Comparison of ENCODE assay signal across 10 cellular contexts in genomic region chr7:129845972-129846327, GRCh38.
A peak's percentile ranks its signal among the peaks of the same experiment; 100 is the strongest.
DNase-seq lines count a peak whose midpoint lies in the region; ATAC-seq, FAIRE-seq and TF ChIP-seq lines count a peak whose summit lies in the region.
"Had no signal": no experiment of that assay in that cellular context is flagged by ENCODE, and none has a peak within 500 bp of the region (broad histone marks: within the 10 kb centered on the region; RNA-seq: fewer than 3 reads in every experiment).

No MANE protein-coding gene starts in this region.

- H3K4me3 ChIP-seq in SK-N-SH (ENCODE audit: low read depth in 2 of 2, low read length in 1 of 2) (no peak overlapping the region), kidney (ENCODE audit: low read length in 2 of 2) (no peak overlapping the region)

- H3F3A ChIP-seq in SK-N-SH (replicated peaks; ENCODE audit: insufficient read depth) = peaks cover 44% of the 10 kb centered on the region

- H3K9me3 Mint-ChIP-seq in stimulated activated naive CD8-positive, alpha-beta T cell treated with anti-CD3 and anti-CD28 coated beads, Interleukin-15, Interleukin-2, amounts not matched to agents 100 ng/mL and 50 ng/mL, for 24 hours = no peaks in the 10 kb centered on the region
- H3K9me3 Mint-ChIP-seq in stimulated activated naive CD8-positive, alpha-beta T cell treated with anti-CD3 and anti-CD28 coated beads, Interleukin-15, amount 100 ng/mL, for 72 hours = no peaks in the 10 kb centered on the region

- TF ChIP-seq RAD21 in SK-N-SH (IDR thresholded peaks at IDR 0.05; ENCODE audit: low read length) = no peak

- H3K4me1 Mint-ChIP-seq in stimulated activated naive CD8-positive, alpha-beta T cell treated with anti-CD3 and anti-CD28 coated beads, Interleukin-15, Interleukin-2, amounts not matched to agents 100 ng/mL and 50 ng/mL, for 24 hours (ENCODE audit: low read depth) = peaks cover 46% of the 10 kb centered on the region
- peaks cover 62% of the 10 kb centered on the region for H3K4me1 Mint-ChIP-seq in stimulated activated naive CD8-positive, alpha-beta T cell treated with anti-CD3 and anti-CD28 coated beads, Interleukin-15, amount 100 ng/mL, for 72 hours

- H3K4me3 Mint-ChIP-seq in stimulated activated naive CD8-positive, alpha-beta T cell treated with anti-CD3 and anti-CD28 coated beads, Interleukin-15, Interleukin-2, amounts not matched to agents 100 ng/mL and 50 ng/mL, for 24 hours = peak overlapping the region; percentile 13
- no peak overlapping the region for H3K4me3 Mint-ChIP-seq in stimulated activated naive CD8-positive, alpha-beta T cell treated with anti-CD3 and anti-CD28 coated beads, Interleukin-15, amount 100 ng/mL, for 72 hours

- H3K4me1 ChIP-seq in SK-N-SH (ENCODE audit: control insufficient read depth in 1 of 2, insufficient read depth in 2 of 2, low read depth in 1 of 2, low read length in 1 of 2) (peaks cover 25 to 44% of the 10 kb centered on the region in 2 experiments), foreskin keratinocyte (peaks cover 32% of the 10 kb centered on the region), kidney (ENCODE audit: control insufficient read depth in 1 of 2, insufficient read depth in 1 of 2, low read depth in 1 of 2, low read length in 2 of 2) (peaks cover 0 to 5% of the 10 kb centered on the region in 2 donors)

- no peak for DNase-seq in stimulated activated naive CD8-positive, alpha-beta T cell treated with anti-CD3 and anti-CD28 coated beads, Interleukin-15, amount 100 ng/mL, for 72 hours
- DNase-seq in SK-N-SH = no peak
- DNase-seq in foreskin keratinocyte = peak; percentile 73 to 85
- DNase-seq in substantia nigra (lab: John Stamatoyannopoulos, UW) = no peak
- no peak for DNase-seq in NCI-H1105 treated with DMSO at 0.1 percent for 48 hours (lab: John Stamatoyannopoulos, UW)
- DNase-seq in kidney = no peak
- DNase-seq: nucleus accumbens had no signal

- H3K9me3 ChIP-seq in SK-N-SH (no peaks in the 10 kb centered on the region), kidney (ENCODE audit: control insufficient read depth in 1 of 2, low read length in 2 of 2) (no peaks in the 10 kb centered on the region)

- CTCF ChIA-PET in SK-N-SH (lab: Yijun Ruan, JAX) = interaction anchor here (1.5 to 3.6 kb wide), 3 partner anchors 21 to 182 kb away, joined by 4 to 19 read pairs (median 5); no protein-coding TSS in a partner anchor

- H3K9ac ChIP-seq in SK-N-SH (peak overlapping the region; percentile 50), kidney (ENCODE audit: low read length in 2 of 2) (no peak overlapping the region)

- TF ChIP-seq CTCF in SK-N-SH (IDR thresholded peaks at IDR 0.05) = no peak
- TF ChIP-seq CTCF in foreskin keratinocyte (conservative IDR thresholded peaks at IDR 0.05) = no peak
- no peak for TF ChIP-seq CTCF in kidney (IDR thresholded peaks at IDR 0.05; ENCODE audit: borderline replicate concordance, extremely low read depth, insufficient read depth)

- peak in 1 of 2 experiments; percentile 89; a peak in 2 of 4 replicates for TF ChIP-seq EP300 in SK-N-SH (IDR thresholded peaks at IDR 0.05; ENCODE audit: borderline replicate concordance in 1 of 2, low read depth in 1 of 2, low read length in 1 of 2)

- no peaks in the 10 kb centered on the region for H3K27me3 Mint-ChIP-seq in stimulated activated naive CD8-positive, alpha-beta T cell treated with anti-CD3 and anti-CD28 coated beads, Interleukin-15, Interleukin-2, amounts not matched to agents 100 ng/mL and 50 ng/mL, for 24 hours
- H3K27me3 Mint-ChIP-seq in stimulated activated naive CD8-positive, alpha-beta T cell treated with anti-CD3 and anti-CD28 coated beads, Interleukin-15, amount 100 ng/mL, for 72 hours = no peaks in the 10 kb centered on the region

- intact Hi-C loops in kidney (cut with DNase I) = no loop called here

- H3K36me3 Mint-ChIP-seq in stimulated activated naive CD8-positive, alpha-beta T cell treated with anti-CD3 and anti-CD28 coated beads, Interleukin-15, Interleukin-2, amounts not matched to agents 100 ng/mL and 50 ng/mL, for 24 hours (ENCODE audit: low read depth) = peaks cover 9% of the 10 kb centered on the region

- no peaks in the 10 kb centered on the region for H4K20me1 ChIP-seq in SK-N-SH (ENCODE audit: insufficient read depth)

- H3K27me3 ChIP-seq in SK-N-SH (ENCODE audit: insufficient read depth) (no peaks in the 10 kb centered on the region), foreskin keratinocyte (no peaks in the 10 kb centered on the region)

- peak overlapping the region; percentile 62 for H3K4me2 ChIP-seq in SK-N-SH

- 12% methylated on average over 1 of the region's 1 CpG for WGBS in SK-N-SH (ENCODE audit: low lambda C conversion rate)

- H3K27ac Mint-ChIP-seq in stimulated activated naive CD8-positive, alpha-beta T cell treated with anti-CD3 and anti-CD28 coated beads, Interleukin-15, Interleukin-2, amounts not matched to agents 100 ng/mL and 50 ng/mL, for 24 hours = no peak overlapping the region
- H3K27ac Mint-ChIP-seq in stimulated activated naive CD8-positive, alpha-beta T cell treated with anti-CD3 and anti-CD28 coated beads, Interleukin-15, amount 100 ng/mL, for 72 hours = peak overlapping the region in 1 of 2 donors; percentile 19

- H3K27ac ChIP-seq in SK-N-SH (ENCODE audit: low read depth in 2 of 2, low read length in 1 of 2) (peak overlapping the region; percentile 87 to 95; a peak in 3 of 4 replicates), foreskin keratinocyte (peak overlapping the region; percentile 84), substantia nigra (ENCODE audit: low read depth, low read length, poor library complexity, severe bottlenecking) (no peak overlapping the region), kidney (ENCODE audit: low read depth in 2 of 2, low read length in 2 of 2) (no peak overlapping the region)

- H3K36me3 ChIP-seq in SK-N-SH (replicated peaks in 1 of 2; ENCODE audit: control insufficient read depth in 1 of 2, insufficient read depth in 2 of 2, low read length in 1 of 2) (peaks cover 0 to 27% of the 10 kb centered on the region in 2 experiments), kidney (ENCODE audit: control insufficient read depth in 1 of 2, insufficient read depth in 2 of 2, low read length in 2 of 2) (no peaks in the 10 kb centered on the region)

- no peak for FAIRE-seq in kidney (lab: Jason Lieb, UNC)
- FAIRE-seq: GM18507 had no signal

- no peak overlapping the region for H2AFZ ChIP-seq in SK-N-SH (ENCODE audit: low read depth)

- H3K9me2 ChIP-seq in SK-N-SH = no peaks in the 10 kb centered on the region

- POLR2A ChIA-PET in SK-N-SH (lab: Yijun Ruan, JAX) = interaction anchor here (0.5 to 0.7 kb wide), 3 partner anchors 27 to 68 kb away, joined by 3 to 8 read pairs (median 4); no protein-coding TSS in a partner anchor

- H3K79me2 ChIP-seq in SK-N-SH (ENCODE audit: insufficient read depth) = peaks cover 77% of the 10 kb centered on the region

- no peak for ATAC-seq in stimulated activated naive CD8-positive, alpha-beta T cell treated with anti-CD3 and anti-CD28 coated beads, Interleukin-15, amount 100 ng/mL, for 72 hours
- ATAC-seq in foreskin keratinocyte (peak; percentile 88), GM18909 (IDR thresholded peaks at IDR 0.05; ENCODE audit: poor library complexity, unreplicated experiment) (no peak)

TF ChIP-seq in SK-N-SH, 30 proteins besides CTCF, POLR2A, EP300 and RAD21 (continues in another document):
- TF ChIP-seq, protein P1, sequence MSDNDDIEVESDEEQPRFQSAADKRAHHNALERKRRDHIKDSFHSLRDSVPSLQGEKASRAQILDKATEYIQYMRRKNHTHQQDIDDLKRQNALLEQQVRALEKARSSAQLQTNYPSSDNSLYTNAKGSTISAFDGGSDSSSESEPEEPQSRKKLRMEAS (IDR thresholded peaks at IDR 0.05; ENCODE audit: low read depth) = peak; percentile 49; the same call in 1 of the 2 replicates
- TF ChIP-seq YY1 (IDR thresholded peaks at IDR 0.05; ENCODE audit: low read depth) = no peak
- no peak for TF ChIP-seq SMC3 (IDR thresholded peaks at IDR 0.05; ENCODE audit: low read depth, low read length)
- TF ChIP-seq TCF12 (IDR thresholded peaks at IDR 0.05) = peak; percentile 78
- no peak for TF ChIP-seq EZH2phosphoT487 (IDR thresholded peaks at IDR 0.05; ENCODE audit: borderline replicate concordance, low read depth)
- TF ChIP-seq, protein P2, sequence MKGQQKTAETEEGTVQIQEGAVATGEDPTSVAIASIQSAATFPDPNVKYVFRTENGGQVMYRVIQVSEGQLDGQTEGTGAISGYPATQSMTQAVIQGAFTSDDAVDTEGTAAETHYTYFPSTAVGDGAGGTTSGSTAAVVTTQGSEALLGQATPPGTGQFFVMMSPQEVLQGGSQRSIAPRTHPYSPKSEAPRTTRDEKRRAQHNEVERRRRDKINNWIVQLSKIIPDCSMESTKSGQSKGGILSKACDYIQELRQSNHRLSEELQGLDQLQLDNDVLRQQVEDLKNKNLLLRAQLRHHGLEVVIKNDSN (IDR thresholded peaks at IDR 0.05; ENCODE audit: borderline replicate concordance, low read depth) = no peak
- TF ChIP-seq TAF1 (IDR thresholded peaks at IDR 0.05; ENCODE audit: borderline replicate concordance, low read depth, low read length) = no peak
- no peak for TF ChIP-seq MXI1 (IDR thresholded peaks at IDR 0.05; ENCODE audit: low read depth, low read length)
- no peak; the same call in 1 of the 2 replicates for TF ChIP-seq FOXM1 (IDR thresholded peaks at IDR 0.05; ENCODE audit: low read depth)
- TF ChIP-seq JUND (IDR thresholded peaks at IDR 0.05) = peak; percentile 91
- TF ChIP-seq RXRA (IDR thresholded peaks at IDR 0.05; ENCODE audit: borderline replicate concordance, low read depth) = peak; percentile 78; the same call in 1 of the 2 replicates
- TF ChIP-seq GATA2 (CRISPR knock-in tag; IDR thresholded peaks at IDR 0.05) = no peak
- TF ChIP-seq TEAD4 (IDR thresholded peaks at IDR 0.05; ENCODE audit: borderline replicate concordance, insufficient read depth) = no peak
- TF ChIP-seq GABPA (IDR thresholded peaks at IDR 0.05; ENCODE audit: low read depth) = no peak
- no peak for TF ChIP-seq POLR2AphosphoS5 (IDR thresholded peaks at IDR 0.05; ENCODE audit: low read depth, low read length)
- TF ChIP-seq, protein P3, sequence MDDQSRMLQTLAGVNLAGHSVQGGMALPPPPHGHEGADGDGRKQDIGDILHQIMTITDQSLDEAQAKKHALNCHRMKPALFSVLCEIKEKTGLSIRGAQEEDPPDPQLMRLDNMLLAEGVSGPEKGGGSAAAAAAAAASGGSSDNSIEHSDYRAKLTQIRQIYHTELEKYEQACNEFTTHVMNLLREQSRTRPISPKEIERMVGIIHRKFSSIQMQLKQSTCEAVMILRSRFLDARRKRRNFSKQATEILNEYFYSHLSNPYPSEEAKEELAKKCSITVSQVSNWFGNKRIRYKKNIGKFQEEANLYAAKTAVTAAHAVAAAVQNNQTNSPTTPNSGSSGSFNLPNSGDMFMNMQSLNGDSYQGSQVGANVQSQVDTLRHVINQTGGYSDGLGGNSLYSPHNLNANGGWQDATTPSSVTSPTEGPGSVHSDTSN (IDR thresholded peaks at IDR 0.05) = peak; percentile 82

Comparison
In these comparisons a context has a peak if more than half of its experiments do, and no peak if none do; other contexts are left out.
1. DNase-seq: peak in foreskin keratinocyte (2 of 2); none in stimulated activated naive CD8-positive, alpha-beta T cell treated with anti-CD3 and anti-CD28 coated beads, Interleukin-15, amount 100 ng/mL, for 72 hours (0 of 2), SK-N-SH (single experiment), substantia nigra (0 of 49), NCI-H1105 treated with DMSO at 0.1 percent for 48 hours (single experiment) and kidney (single experiment).
2. H3K27ac ChIP-seq: peak in SK-N-SH (2 of 2) and foreskin keratinocyte (single experiment); none in substantia nigra (single experiment) and kidney (0 of 2).